Comparison of ENCODE assay signal across 2 cellular contexts in genomic region chr7:80220022-80220421, GRCh38.
TF ChIP-seq lines count a peak whose summit lies in the region.

No MANE protein-coding gene starts in this region.

TF ChIP-seq in IMR-90, 13 proteins besides CTCF, POLR2A, EP300 and RAD21 (continued from another document):
- TF ChIP-seq, protein P1, sequence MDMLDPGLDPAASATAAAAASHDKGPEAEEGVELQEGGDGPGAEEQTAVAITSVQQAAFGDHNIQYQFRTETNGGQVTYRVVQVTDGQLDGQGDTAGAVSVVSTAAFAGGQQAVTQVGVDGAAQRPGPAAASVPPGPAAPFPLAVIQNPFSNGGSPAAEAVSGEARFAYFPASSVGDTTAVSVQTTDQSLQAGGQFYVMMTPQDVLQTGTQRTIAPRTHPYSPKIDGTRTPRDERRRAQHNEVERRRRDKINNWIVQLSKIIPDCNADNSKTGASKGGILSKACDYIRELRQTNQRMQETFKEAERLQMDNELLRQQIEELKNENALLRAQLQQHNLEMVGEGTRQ (IDR thresholded peaks at IDR 0.05; ENCODE audit: low read depth, low read length), result no peak
- TF ChIP-seq NFE2L2 (IDR thresholded peaks at IDR 0.05; ENCODE audit: low read depth, low read length), result no peak
- TF ChIP-seq SMC3 (IDR thresholded peaks at IDR 0.05; ENCODE audit: low read depth, low read length), result no peak
- no peak for TF ChIP-seq FOS (IDR thresholded peaks at IDR 0.05; ENCODE audit: low read depth, low read length)
- TF ChIP-seq CEBPB (IDR thresholded peaks at IDR 0.05; ENCODE audit: low read depth, low read length), result no peak
- TF ChIP-seq BHLHE40 (IDR thresholded peaks at IDR 0.05; ENCODE audit: low read depth, low read length), result no peak
- TF ChIP-seq, protein P2, sequence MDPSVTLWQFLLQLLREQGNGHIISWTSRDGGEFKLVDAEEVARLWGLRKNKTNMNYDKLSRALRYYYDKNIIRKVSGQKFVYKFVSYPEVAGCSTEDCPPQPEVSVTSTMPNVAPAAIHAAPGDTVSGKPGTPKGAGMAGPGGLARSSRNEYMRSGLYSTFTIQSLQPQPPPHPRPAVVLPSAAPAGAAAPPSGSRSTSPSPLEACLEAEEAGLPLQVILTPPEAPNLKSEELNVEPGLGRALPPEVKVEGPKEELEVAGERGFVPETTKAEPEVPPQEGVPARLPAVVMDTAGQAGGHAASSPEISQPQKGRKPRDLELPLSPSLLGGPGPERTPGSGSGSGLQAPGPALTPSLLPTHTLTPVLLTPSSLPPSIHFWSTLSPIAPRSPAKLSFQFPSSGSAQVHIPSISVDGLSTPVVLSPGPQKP (IDR thresholded peaks at IDR 0.05; ENCODE audit: borderline replicate concordance, low read depth, low read length), result no peak
- TF ChIP-seq MAZ (IDR thresholded peaks at IDR 0.05; ENCODE audit: borderline replicate concordance, low read depth, low read length), result no peak
- TF ChIP-seq MAFK (IDR thresholded peaks at IDR 0.05; ENCODE audit: low read depth, low read length), result no peak
- no peak for TF ChIP-seq RCOR1 (IDR thresholded peaks at IDR 0.05; ENCODE audit: insufficient replicate concordance, low read length)
- TF ChIP-seq MXI1 (IDR thresholded peaks at IDR 0.05; ENCODE audit: borderline replicate concordance, low read depth, low read length), result no peak
- no peak for TF ChIP-seq RFX5 (IDR thresholded peaks at IDR 0.05; ENCODE audit: low read depth, low read length)

TF ChIP-seq in SK-N-SH, 30 proteins besides CTCF, POLR2A, EP300 and RAD21 (continued from another document):
- TF ChIP-seq, protein P1 (IDR thresholded peaks at IDR 0.05; ENCODE audit: borderline replicate concordance, low read depth, low read length), result no peak
- TF ChIP-seq, protein P3, sequence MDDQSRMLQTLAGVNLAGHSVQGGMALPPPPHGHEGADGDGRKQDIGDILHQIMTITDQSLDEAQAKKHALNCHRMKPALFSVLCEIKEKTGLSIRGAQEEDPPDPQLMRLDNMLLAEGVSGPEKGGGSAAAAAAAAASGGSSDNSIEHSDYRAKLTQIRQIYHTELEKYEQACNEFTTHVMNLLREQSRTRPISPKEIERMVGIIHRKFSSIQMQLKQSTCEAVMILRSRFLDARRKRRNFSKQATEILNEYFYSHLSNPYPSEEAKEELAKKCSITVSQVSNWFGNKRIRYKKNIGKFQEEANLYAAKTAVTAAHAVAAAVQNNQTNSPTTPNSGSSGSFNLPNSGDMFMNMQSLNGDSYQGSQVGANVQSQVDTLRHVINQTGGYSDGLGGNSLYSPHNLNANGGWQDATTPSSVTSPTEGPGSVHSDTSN (IDR thresholded peaks at IDR 0.05), result no peak
- TF ChIP-seq NRF1 (IDR thresholded peaks at IDR 0.05; ENCODE audit: low read depth, low read length) (no peak), TCF12 (IDR thresholded peaks at IDR 0.05) (no peak), FOSL2 (IDR thresholded peaks at IDR 0.05; ENCODE audit: borderline replicate concordance, low read depth) (no peak), YY1 (IDR thresholded peaks at IDR 0.05; ENCODE audit: low read depth) (no peak)
- TF ChIP-seq, protein P4, sequence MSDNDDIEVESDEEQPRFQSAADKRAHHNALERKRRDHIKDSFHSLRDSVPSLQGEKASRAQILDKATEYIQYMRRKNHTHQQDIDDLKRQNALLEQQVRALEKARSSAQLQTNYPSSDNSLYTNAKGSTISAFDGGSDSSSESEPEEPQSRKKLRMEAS (IDR thresholded peaks at IDR 0.05; ENCODE audit: low read depth), result no peak
